22 cellular contexts compared by ENCODE assay signal in the genomic region with DNA sequence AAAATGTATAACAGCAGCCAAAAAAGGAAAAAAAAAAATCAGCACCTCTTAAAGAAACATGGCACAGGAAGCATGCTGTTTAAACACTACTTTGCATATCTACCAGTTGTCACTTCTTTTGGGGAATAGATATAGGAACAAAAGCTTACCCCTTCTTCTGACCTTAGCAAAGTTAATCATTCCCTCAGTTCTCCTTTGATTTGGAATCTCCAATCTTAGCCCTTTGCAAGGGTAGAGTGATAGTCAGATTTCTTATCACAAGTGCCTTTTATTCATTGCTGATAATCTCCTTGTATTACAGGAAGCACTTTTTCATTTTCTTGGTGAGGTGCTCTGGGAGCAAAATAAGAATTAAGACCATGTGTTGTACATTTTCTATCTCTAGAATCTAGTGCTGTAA.
"Had no signal": no experiment of that assay in that cellular context is flagged by ENCODE, and none has a peak within 500 bp of the region (broad histone marks: within the 10 kb centered on the region; RNA-seq: fewer than 3 reads in every experiment).

No MANE protein-coding gene starts in this region.

- H3K4me1 ChIP-seq: esophagus squamous epithelium, heart right ventricle, upper lobe of left lung, vagina had no signal

- DNase-seq: activated CD4-positive, alpha-beta memory T cell treated with anti-CD3 and anti-CD28 coated beads, Interleukin-2, amount 10 ng/mL, durations not matched to agents 7 days and 5 days; activated CD4-positive, alpha-beta T cell treated with anti-CD3 and anti-CD28 coated beads for 1 hour; activated CD4-positive, alpha-beta T cell treated with anti-CD3 and anti-CD28 coated beads, Interleukin-2, amount 10 ng/mL, durations not matched to agents 7 days and 5 days; activated CD8-positive, alpha-beta memory T cell treated with anti-CD3 and anti-CD28 coated beads, Interleukin-2, amount 50 U/mL, for 48 hours; activated gamma-delta T cell treated with Interleukin-2 at 50 U/mL for 16 hours; activated naive CD4-positive, alpha-beta T cell treated with anti-CD3 and anti-CD28 coated beads, Interleukin-2, amount 50 U/mL, for 16 hours; activated T-cell treated with anti-CD3 and anti-CD28 coated beads, Interleukin-2, amount 50 U/mL, for 4 hours; amniotic stem cell; central memory CD4-positive, alpha-beta T cell; esophagus squamous epithelium; foreskin melanocyte; heart right ventricle; immature natural killer cell; naive thymus-derived CD8-positive, alpha-beta T cell; stimulated activated CD4-positive, alpha-beta T cell treated with anti-CD3 and anti-CD28 coated beads, Interleukin-4, amount 100 ng/mL, for 4 hours; stimulated activated CD8-positive, alpha-beta memory T cell treated with anti-CD3 and anti-CD28 coated beads, Interleukin-4, amount 100 ng/mL, for 48 hours; stimulated activated naive CD8-positive, alpha-beta T cell treated with anti-CD3 and anti-CD28 coated beads, Interleukin-15, amount 100 ng/mL, for 72 hours; substantia nigra; T1000; upper lobe of left lung had no signal

- H3K4me3 ChIP-seq: esophagus squamous epithelium, heart right ventricle, skin epidermis, upper lobe of left lung, vagina had no signal

- H3K27me3 ChIP-seq: esophagus squamous epithelium, heart right ventricle, upper lobe of left lung, vagina had no signal

- H3K9me3 ChIP-seq: esophagus squamous epithelium, heart right ventricle, upper lobe of left lung, vagina had no signal

- H3K36me3 ChIP-seq: esophagus squamous epithelium, heart right ventricle, upper lobe of left lung, vagina had no signal

- H3K27ac ChIP-seq: esophagus squamous epithelium, heart right ventricle, skin epidermis, upper lobe of left lung, vagina had no signal
